In the genomic region with DNA sequence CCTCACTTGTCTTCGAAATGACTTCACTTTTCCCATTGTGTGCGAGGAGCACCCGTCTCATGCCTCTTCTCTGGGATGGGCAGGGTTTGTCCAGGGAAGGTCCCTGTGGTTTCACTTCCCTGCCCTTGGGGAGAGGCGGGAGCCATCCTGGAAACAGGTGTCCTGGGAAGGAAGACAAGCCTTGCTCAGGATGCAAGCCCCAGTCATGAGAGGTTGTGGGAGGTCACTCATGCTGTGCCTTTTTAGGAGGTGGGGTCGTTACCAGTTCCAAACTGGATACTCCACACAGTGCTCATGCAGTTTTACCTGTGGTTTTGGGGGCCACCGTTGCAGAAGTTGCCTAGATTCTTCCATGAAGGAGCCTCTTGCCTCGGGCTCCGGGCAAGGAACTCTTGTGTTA, we compare ENCODE assay signal across 2 cellular contexts.
TF ChIP-seq lines count a peak whose summit lies in the region.

No MANE protein-coding gene starts in this region.

TF ChIP-seq in HepG2, 621 proteins besides CTCF, POLR2A, EP300 and RAD21:
- TF ChIP-seq ARID3A (IDR thresholded peaks at IDR 0.05; ENCODE audit: low read depth, low read length) (no peak), SP4 (CRISPR knock-in tag; IDR thresholded peaks at IDR 0.05) (no peak), ELF4 (CRISPR knock-in tag; IDR thresholded peaks at IDR 0.05; ENCODE audit: borderline replicate concordance) (no peak), RBAK (CRISPR knock-in tag; IDR thresholded peaks at IDR 0.05) (no peak)

TF ChIP-seq in endothelial cell of umbilical vein, 7 proteins besides CTCF, POLR2A, EP300 and RAD21:
- TF ChIP-seq MYC (IDR thresholded peaks at IDR 0.05; ENCODE audit: low read depth, low read length), result no peak
- TF ChIP-seq FOS (IDR thresholded peaks at IDR 0.05; ENCODE audit: borderline replicate concordance, insufficient read depth, low read length), result no peak
- no peak for TF ChIP-seq JUN (IDR thresholded peaks at IDR 0.05; ENCODE audit: borderline replicate concordance, insufficient read depth, insufficient read length, low read depth)
- TF ChIP-seq MAX (IDR thresholded peaks at IDR 0.05; ENCODE audit: insufficient read depth, insufficient read length), result no peak
- no peak for TF ChIP-seq GATA2 (IDR thresholded peaks at IDR 0.05; ENCODE audit: insufficient read depth, insufficient read length, low read depth, low read length)
- no peak for TF ChIP-seq POLR2AphosphoS5 (IDR thresholded peaks at IDR 0.05; ENCODE audit: insufficient read depth, low read depth, low read length)
- TF ChIP-seq EZH2 (IDR thresholded peaks at IDR 0.05; ENCODE audit: borderline replicate concordance, low read depth, low read length, severe bottlenecking), result no peak
